In genomic region chr4:136805582-136805981, GRCh38 we compare ENCODE assay signal across 9 cellular contexts.
"Had no signal": no experiment of that assay in that cellular context is flagged by ENCODE, and none has a peak within 500 bp of the region (broad histone marks: within the 10 kb centered on the region; RNA-seq: fewer than 3 reads in every experiment).

No MANE protein-coding gene starts in this region.

- H3K36me3 ChIP-seq: HAP-1 had no signal

- H3K4me3 ChIP-seq: GM23248, HAP-1 had no signal

- ATAC-seq: HCT116 had no signal

- H3K9ac ChIP-seq: GM23248 had no signal

- H2AFZ ChIP-seq: GM23248 had no signal

- H3K27ac Mint-ChIP-seq: HFFc6 had no signal

- H3K27ac ChIP-seq: GM23248, HL-60 had no signal

- FAIRE-seq: HTR-8/SVneo had no signal

- H3K4me3 Mint-ChIP-seq: HFFc6 had no signal

- DNase-seq: GM23248, GOT3, H7, HFFc6, IMR-90 had no signal

- H3K4me1 ChIP-seq: HAP-1 had no signal
